ENCODE assay signal across 8 cellular contexts in genomic region chr11:65891180-65892136, GRCh38. TPM values are rescaled to one million over a fixed set of nuclear protein-coding genes. Genes with fewer than 3 reads are reported as not detected.
A peak's percentile ranks its signal among the peaks of the same experiment; 100 is the strongest.
DNase-seq lines count a peak whose midpoint lies in the region; TF ChIP-seq lines count a peak whose summit lies in the region.

No MANE protein-coding gene starts in this region.

- H3K36me3 ChIP-seq in CD8-positive, alpha-beta memory T cell (ENCODE audit: insufficient read depth, low read length): no peaks in the 10 kb centered on the region
- H3K36me3 ChIP-seq in HUES48 (ENCODE audit: control insufficient read depth, insufficient read depth, low read length) (peaks cover 6% of the 10 kb centered on the region), esophagus (ENCODE audit: control insufficient read depth in 2 of 2, insufficient read depth in 2 of 2, low read length in 1 of 2) (no peaks in the 10 kb centered on the region), neuron (ENCODE audit: insufficient read depth, low read length) (peaks cover 5% of the 10 kb centered on the region)

- DNase-seq in CD8-positive, alpha-beta memory T cell: peak in 1 of 5 donors; percentile 15
- DNase-seq in posterior vena cava (ENCODE audit: low spot score): no peak
- no peak for DNase-seq in HPDE6-E6E7 (ENCODE audit: extremely low spot score)
- no peak for DNase-seq in GF-D8 (lab: John Stamatoyannopoulos, UW)

- peaks cover 0 to 13% (median 0%) of the 10 kb centered on the region in 3 donors for H3K36me3 Mint-ChIP-seq in CD8-positive, alpha-beta memory T cell

- H3K9me3 ChIP-seq in CD8-positive, alpha-beta memory T cell (ENCODE audit: low read length): no peaks in the 10 kb centered on the region
- H3K9me3 ChIP-seq in HUES48 (ENCODE audit: control insufficient read depth, insufficient read depth, low read length) (no peaks in the 10 kb centered on the region), esophagus (ENCODE audit: control insufficient read depth in 2 of 2, insufficient read depth in 1 of 2, low read depth in 1 of 2, low read length in 1 of 2) (no peaks in the 10 kb centered on the region), neuron (ENCODE audit: low read length) (no peaks in the 10 kb centered on the region)

- no peaks in the 10 kb centered on the region for H3K27me3 Mint-ChIP-seq in CD8-positive, alpha-beta memory T cell

- peak overlapping the region; percentile 63 for H2AFZ ChIP-seq in neuron (ENCODE audit: low read depth, low read length)

- 7 to 9% methylated on average over 46 to 60 of the region's 60 CpGs for WGBS in esophagus, 2 donors

- peak overlapping the region; percentile 87 for H3K27ac ChIP-seq in CD8-positive, alpha-beta memory T cell (ENCODE audit: low read depth, low read length)
- H3K27ac ChIP-seq in HUES48 (ENCODE audit: low read depth, low read length) (peak overlapping the region; percentile 75), esophagus (ENCODE audit: low read depth in 2 of 2, low read length in 1 of 2) (peak overlapping the region; percentile 98)

- H3K9ac ChIP-seq in HUES48 (ENCODE audit: low read depth, low read length): peak overlapping the region; percentile 77; the same call in 1 of the 2 replicates

- peak overlapping the region; percentile 85 to 99 (median 92) for H3K27ac Mint-ChIP-seq in CD8-positive, alpha-beta memory T cell

- TF ChIP-seq CTCF in WI38 (IDR thresholded peaks at IDR 0.05; ENCODE audit: low read depth, low read length): 0 out of 2 replicates have a peak, but pooled peaks have one; percentile 13

- H3K4me1 ChIP-seq in CD8-positive, alpha-beta memory T cell (ENCODE audit: insufficient read depth, low read length): peaks cover 55% of the 10 kb centered on the region
- H3K4me1 ChIP-seq in HUES48 (ENCODE audit: control insufficient read depth, insufficient read depth, low read length) (peaks cover 25% of the 10 kb centered on the region), esophagus (ENCODE audit: control insufficient read depth in 2 of 2, insufficient read depth in 2 of 2, low read length in 1 of 2) (peaks cover 7 to 13% of the 10 kb centered on the region in 2 donors), neuron (ENCODE audit: insufficient read depth, low read length) (peaks cover 36% of the 10 kb centered on the region)

- peak overlapping the region; percentile 78 to 92 (median 89) for H3K4me3 Mint-ChIP-seq in CD8-positive, alpha-beta memory T cell

- no peaks in the 10 kb centered on the region for H3K9me3 Mint-ChIP-seq in CD8-positive, alpha-beta memory T cell

- CTCF ChIA-PET in CD8-positive, alpha-beta memory T cell (lab: Charles Lee): interaction anchor here (0.7 to 21.9 kb wide), 25 partner anchors 8 to 709 kb away, joined by 3 to 560 read pairs (median 5); partner anchors contain the start of genes AP5B1, C11orf68, CAPN1 and CFL1

- no peaks in the 10 kb centered on the region for H3K27me3 ChIP-seq in CD8-positive, alpha-beta memory T cell (ENCODE audit: insufficient read depth, low read length, poor library complexity, severe bottlenecking)
- H3K27me3 ChIP-seq in HUES48 (ENCODE audit: control insufficient read depth, insufficient read depth, low read length): peaks cover 18% of the 10 kb centered on the region
- no peaks in the 10 kb centered on the region for H3K27me3 ChIP-seq in esophagus (ENCODE audit: control insufficient read depth in 1 of 2, insufficient read depth in 2 of 2, low read length in 2 of 2)
- no peaks in the 10 kb centered on the region for H3K27me3 ChIP-seq in neuron (ENCODE audit: insufficient read depth, low read length)

- H3K4me1 Mint-ChIP-seq in CD8-positive, alpha-beta memory T cell: peaks cover 62 to 70% (median 67%) of the 10 kb centered on the region in 3 donors

- H3K4me3 ChIP-seq in CD8-positive, alpha-beta memory T cell (ENCODE audit: low read length): peak overlapping the region; percentile 74
- H3K4me3 ChIP-seq in HUES48 (ENCODE audit: low read depth, low read length) (peak overlapping the region; percentile 85), WI38 (ENCODE audit: low read depth, low read length) (peak overlapping the region; percentile 60), esophagus (ENCODE audit: low read depth in 1 of 2, low read length in 2 of 2) (peak overlapping the region; percentile 53 to 77), neuron (ENCODE audit: low read length) (peak overlapping the region; percentile 79)

- POLR2A ChIA-PET in CD8-positive, alpha-beta memory T cell (lab: Charles Lee): interaction anchor here (0.8 to 6.0 kb wide), 19 partner anchors 9 to 377 kb away, joined by 3 to 140 read pairs (median 4); partner anchors contain the start of genes BANF1, C11orf68, CFL1 and CTSW

- intact Hi-C loops in posterior vena cava (cut with DNase I): no loop called here

RNA-seq across cellular contexts. Expression of gene CCDC85B, which starts 1.0 kb away (rescaled TPM):
- total RNA-seq in CD8-positive, alpha-beta memory T cell: 10 to 100 TPM; 81.3 to 86.7 TPM
- polyA plus RNA-seq in CD8-positive, alpha-beta memory T cell: 94.4 TPM
- polyA plus RNA-seq in esophagus: 10 to 100 TPM; 13.5 to 22.7 TPM
- total RNA-seq in posterior vena cava: 10 to 100 TPM; 31.8 to 36.7 TPM

RNA-seq across cellular contexts. Expression of gene FIBP, which starts 3.2 kb away (rescaled TPM):
- 100 to 1,000 TPM; 121 to 123 TPM for total RNA-seq in CD8-positive, alpha-beta memory T cell
- 78.6 TPM for polyA plus RNA-seq in CD8-positive, alpha-beta memory T cell
- 10 to 100 TPM; 20.7 to 38.1 TPM for polyA plus RNA-seq in esophagus
- 10 to 100 TPM; 39.7 to 40.8 TPM for total RNA-seq in posterior vena cava

RNA-seq across cellular contexts. Expression of gene FOSL1, which starts 8.7 kb away (rescaled TPM):
- total RNA-seq in CD8-positive, alpha-beta memory T cell: 10 to 100 TPM; 26.4 to 26.9 TPM
- 0.51 TPM for polyA plus RNA-seq in CD8-positive, alpha-beta memory T cell
- 10 to 100 TPM; 26.7 to 39.6 TPM for polyA plus RNA-seq in esophagus
- 10 to 100 TPM in 1 of 2 donors, 1 to 10 TPM in 1; 7.4 to 38.7 TPM for total RNA-seq in posterior vena cava

RNA-seq across cellular contexts. Expression of gene CTSW, which starts 11.8 kb away (rescaled TPM):
- 10 to 100 TPM; 40.9 to 44.3 TPM for total RNA-seq in CD8-positive, alpha-beta memory T cell
- polyA plus RNA-seq in CD8-positive, alpha-beta memory T cell: 1,046 TPM
- 1 to 10 TPM; 1.3 to 1.7 TPM for polyA plus RNA-seq in esophagus
- 1 to 10 TPM; 1.4 to 1.8 TPM for total RNA-seq in posterior vena cava

RNA-seq across cellular contexts. Expression of gene EFEMP2, which starts 18.9 kb away (rescaled TPM):
- 1 to 10 TPM; 3.9 to 4.0 TPM for total RNA-seq in CD8-positive, alpha-beta memory T cell
- polyA plus RNA-seq in CD8-positive, alpha-beta memory T cell: 0.23 TPM
- polyA plus RNA-seq in esophagus: 10 to 100 TPM in 1 of 2 donors, 1 to 10 TPM in 1; 9.2 to 13.1 TPM
- 100 to 1,000 TPM; 111 to 131 TPM for total RNA-seq in posterior vena cava
